In genomic region chr15:36803773-36804172, GRCh38 we compare ENCODE assay signal across 10 cellular contexts.
"Had no signal": no experiment of that assay in that cellular context is flagged by ENCODE, and none has a peak within 500 bp of the region (broad histone marks: within the 10 kb centered on the region; RNA-seq: fewer than 3 reads in every experiment).

No MANE protein-coding gene starts in this region.

- H3K4me1 ChIP-seq: psoas muscle, spleen had no signal

- H3K27me3 Mint-ChIP-seq: activated CD4-positive, alpha-beta T cell treated with anti-CD3 and anti-CD28 coated beads, Interleukin-2, amount 10 ng/mL, durations not matched to agents 7 days and 5 days; stimulated activated naive CD8-positive, alpha-beta T cell treated with anti-CD3 and anti-CD28 coated beads, Interleukin-15, amount 100 ng/mL, for 72 hours had no signal

- H3K9me3 Mint-ChIP-seq: activated CD4-positive, alpha-beta T cell treated with anti-CD3 and anti-CD28 coated beads, Interleukin-2, amount 10 ng/mL, durations not matched to agents 7 days and 5 days; nephron progenitor cell; stimulated activated naive CD8-positive, alpha-beta T cell treated with anti-CD3 and anti-CD28 coated beads, Interleukin-15, amount 100 ng/mL, for 72 hours had no signal

- H3K27me3 ChIP-seq: ascending aorta, spleen had no signal

- H3K4me1 Mint-ChIP-seq: activated CD4-positive, alpha-beta T cell treated with anti-CD3 and anti-CD28 coated beads, Interleukin-2, amount 10 ng/mL, durations not matched to agents 7 days and 5 days; stimulated activated naive CD8-positive, alpha-beta T cell treated with anti-CD3 and anti-CD28 coated beads, Interleukin-15, amount 100 ng/mL, for 72 hours had no signal

- DNase-seq: activated CD4-positive, alpha-beta T cell treated with anti-CD3 and anti-CD28 coated beads, Interleukin-2, amount 10 ng/mL, durations not matched to agents 7 days and 5 days; activated naive CD4-positive, alpha-beta T cell treated with Interleukin-2 at 50 U/mL for 16 hours; hippocampal formation; nephron progenitor cell; occipital lobe; psoas muscle; spleen; stimulated activated naive CD8-positive, alpha-beta T cell treated with anti-CD3 and anti-CD28 coated beads, Interleukin-15, amount 100 ng/mL, for 72 hours had no signal

- H3K36me3 ChIP-seq: ascending aorta had no signal

- H3K27ac Mint-ChIP-seq: activated CD4-positive, alpha-beta T cell treated with anti-CD3 and anti-CD28 coated beads, Interleukin-2, amount 10 ng/mL, durations not matched to agents 7 days and 5 days; nephron progenitor cell; stimulated activated naive CD8-positive, alpha-beta T cell treated with anti-CD3 and anti-CD28 coated beads, Interleukin-15, amount 100 ng/mL, for 72 hours had no signal

- ATAC-seq: psoas muscle; sciatic nerve; stimulated activated naive CD8-positive, alpha-beta T cell treated with anti-CD3 and anti-CD28 coated beads, Interleukin-15, amount 100 ng/mL, for 72 hours had no signal

- H3K4me3 ChIP-seq: ascending aorta, psoas muscle, spleen had no signal

- H3K4me3 Mint-ChIP-seq: activated CD4-positive, alpha-beta T cell treated with anti-CD3 and anti-CD28 coated beads, Interleukin-2, amount 10 ng/mL, durations not matched to agents 7 days and 5 days; nephron progenitor cell; stimulated activated naive CD8-positive, alpha-beta T cell treated with anti-CD3 and anti-CD28 coated beads, Interleukin-15, amount 100 ng/mL, for 72 hours had no signal

- H3K9me3 ChIP-seq: ascending aorta, psoas muscle, spleen had no signal

- H3K27ac ChIP-seq: ascending aorta, psoas muscle, spleen had no signal
